12 cellular contexts compared by ENCODE assay signal in genomic region chr11:93131709-93132108, GRCh38.
DNase-seq lines count a peak whose midpoint lies in the region; ATAC-seq and TF ChIP-seq lines count a peak whose summit lies in the region.
"Had no signal": no experiment of that assay in that cellular context is flagged by ENCODE, and none has a peak within 500 bp of the region (broad histone marks: within the 10 kb centered on the region; RNA-seq: fewer than 3 reads in every experiment).

No MANE protein-coding gene starts in this region.

- ATAC-seq in T-helper 17 cell (no peak), GM19395 (IDR thresholded peaks at IDR 0.05; ENCODE audit: unreplicated experiment) (no peak)
- ATAC-seq: effector memory CD8-positive, alpha-beta T cell had no signal

- H3K27ac Mint-ChIP-seq in neural progenitor cell, result no peak overlapping the region
- H3K27ac Mint-ChIP-seq in T-helper 17 cell, result no peak overlapping the region
- H3K27ac Mint-ChIP-seq: effector memory CD8-positive, alpha-beta T cell had no signal

- H3K36me3 ChIP-seq in neural progenitor cell, result no peaks in the 10 kb centered on the region
- H3K36me3 ChIP-seq: neutrophil had no signal

- no peak overlapping the region for H3K27ac ChIP-seq in neural progenitor cell
- H3K27ac ChIP-seq: neutrophil had no signal

- H3K4me3 Mint-ChIP-seq in neural progenitor cell (no peak overlapping the region), T-helper 17 cell (no peak overlapping the region)
- H3K4me3 Mint-ChIP-seq: effector memory CD8-positive, alpha-beta T cell had no signal

- peaks cover 20% of the 10 kb centered on the region for H3K4me1 ChIP-seq in neural progenitor cell

- H3K79me2 ChIP-seq in neural progenitor cell (ENCODE audit: low read depth), result no peaks in the 10 kb centered on the region

- DNase-seq in NCI-H2171 treated with DMSO at 0.1 percent for 48 hours (lab: John Stamatoyannopoulos, UW) (peak; percentile 2), NCI-H2171 (lab: John Stamatoyannopoulos, UW) (no peak), NCI-H1417 treated with DMSO at 0.1 percent for 48 hours (lab: John Stamatoyannopoulos, UW) (peak; percentile 36), SK-N-DZ (ENCODE audit: low spot score) (peak; percentile 58), neural progenitor cell (ENCODE audit: low spot score) (peak; percentile 57), T-helper 17 cell (no peak), UCSD-AML1 (lab: John Stamatoyannopoulos, UW; ENCODE audit: unreplicated experiment) (no peak)
- DNase-seq: activated CD4-positive, alpha-beta T cell treated with anti-CD3 and anti-CD28 coated beads for 1 hour; activated naive CD4-positive, alpha-beta T cell; effector memory CD8-positive, alpha-beta T cell had no signal

- H3K36me3 Mint-ChIP-seq in neural progenitor cell, result peaks cover 10% of the 10 kb centered on the region
- H3K36me3 Mint-ChIP-seq in T-helper 17 cell (ENCODE audit: low read depth), result no peaks in the 10 kb centered on the region

- H3K4me1 Mint-ChIP-seq in neural progenitor cell (peaks cover 7% of the 10 kb centered on the region), T-helper 17 cell (peaks cover 4% of the 10 kb centered on the region)

- H3K27me3 Mint-ChIP-seq in neural progenitor cell (ENCODE audit: insufficient read depth, low read depth) (no peaks in the 10 kb centered on the region), T-helper 17 cell (no peaks in the 10 kb centered on the region)

- H3K4me2 ChIP-seq in neural progenitor cell, result no peak overlapping the region

- no peaks in the 10 kb centered on the region for H4K20me1 ChIP-seq in neural progenitor cell (ENCODE audit: low read depth)

- H3K9me3 ChIP-seq in neural progenitor cell (ENCODE audit: low read depth), result no peaks in the 10 kb centered on the region
- H3K9me3 ChIP-seq in T-helper 17 cell (ENCODE audit: control insufficient read depth, low read length, poor library complexity, severe bottlenecking), result no peaks in the 10 kb centered on the region
- H3K9me3 ChIP-seq: neutrophil had no signal

- peak; percentile 60 for TF ChIP-seq CTCF in neural progenitor cell (IDR thresholded peaks at IDR 0.05)

- H3K9ac ChIP-seq in neural progenitor cell, result no peak overlapping the region

- H3K9me3 Mint-ChIP-seq in neural progenitor cell, result peaks cover 6% of the 10 kb centered on the region

- H2AFZ ChIP-seq in neural progenitor cell (replicated peaks), result no peak overlapping the region

- no peaks in the 10 kb centered on the region for H3K27me3 ChIP-seq in neural progenitor cell

- peaks cover 18% of the 10 kb centered on the region for H3F3A ChIP-seq in neural progenitor cell (ENCODE audit: low read depth)

- H3K4me3 ChIP-seq in neural progenitor cell, result no peak overlapping the region

Comparison
In these comparisons a context has a peak if more than half of its experiments do, and no peak if none do; other contexts are left out.
1. DNase-seq: peak in NCI-H2171 treated with DMSO at 0.1 percent for 48 hours (single experiment), NCI-H1417 treated with DMSO at 0.1 percent for 48 hours (single experiment), SK-N-DZ (single experiment) and neural progenitor cell (single experiment); none in NCI-H2171 (single experiment), T-helper 17 cell (0 of 3) and UCSD-AML1 (single experiment).